Comparison of ENCODE assay signal across 28 cellular contexts in the genomic region with DNA sequence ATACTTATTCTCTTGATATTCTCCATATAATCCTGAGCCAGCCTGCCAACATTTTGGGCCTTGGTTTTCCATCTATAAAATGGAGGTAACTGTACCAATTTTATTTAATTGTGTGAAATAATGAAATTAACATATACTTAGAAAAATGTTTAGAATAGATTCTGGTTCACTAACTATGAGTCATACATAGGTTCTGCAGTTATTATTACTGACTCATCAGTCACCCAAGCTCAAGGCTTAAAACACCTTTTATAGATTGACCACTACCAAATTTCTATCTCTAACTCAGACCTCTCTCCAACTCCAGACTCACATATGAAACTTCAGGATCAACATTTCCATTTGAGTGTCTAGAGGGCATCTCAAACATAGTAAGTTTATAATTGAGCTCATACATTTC.
"Had no signal": no experiment of that assay in that cellular context is flagged by ENCODE, and none has a peak within 500 bp of the region (broad histone marks: within the 10 kb centered on the region; RNA-seq: fewer than 3 reads in every experiment).

No MANE protein-coding gene starts in this region.

- H3K36me3 ChIP-seq: heart left ventricle, right lobe of liver, thoracic aorta, vagina had no signal

- H3K36me3 Mint-ChIP-seq: activated CD8-positive, alpha-beta memory T cell treated with anti-CD3 and anti-CD28 coated beads, Interleukin-2, amount 10 ng/mL, durations not matched to agents 7 days and 5 days; activated naive CD4-positive, alpha-beta T cell treated with anti-CD3 and anti-CD28 coated beads, Interleukin-2, amount 50 U/mL, for 24 hours; brain; type B pancreatic cell had no signal

- H3K27ac ChIP-seq: coronary artery, epithelial cell of prostate, heart left ventricle, right lobe of liver, skin epidermis, thoracic aorta, vagina, VCaP had no signal

- H3K4me3 Mint-ChIP-seq: activated CD4-positive, alpha-beta T cell treated with anti-CD3 and anti-CD28 coated beads, Interleukin-2, amount 10 ng/mL, durations not matched to agents 7 days and 5 days; activated CD8-positive, alpha-beta memory T cell treated with anti-CD3 and anti-CD28 coated beads, Interleukin-2, amount 10 ng/mL, durations not matched to agents 7 days and 5 days; activated CD8-positive, alpha-beta T cell treated with anti-CD3 and anti-CD28 coated beads for 36 hours; activated naive CD4-positive, alpha-beta T cell treated with anti-CD3 and anti-CD28 coated beads, Interleukin-2, amount 50 U/mL, for 24 hours; activated T-helper 1 cell treated with anti-CD3 and anti-CD28 coated beads, Interleukin-12 subunit alpha, Interleukin-12 subunit beta, Interleukin-2, Interleukin-4 antibody, amounts not matched to agents 30 ng/mL and 10 ng/mL and 1 ng/mL, durations not matched to agents 14 hours and 24 hours and 36 hours; brain; central memory CD8-positive, alpha-beta T cell; nephron progenitor cell; T-helper 2 cell treated with Interferon-gamma antibody and Interleukin-4, amounts not matched to agents 5 μg/mL and 100 μg/mL, for 36 hours; type B pancreatic cell had no signal

- H3K27ac Mint-ChIP-seq: activated CD4-positive, alpha-beta T cell treated with anti-CD3 and anti-CD28 coated beads, Interleukin-2, amount 10 ng/mL, durations not matched to agents 7 days and 5 days; activated CD8-positive, alpha-beta memory T cell treated with anti-CD3 and anti-CD28 coated beads, Interleukin-2, amount 10 ng/mL, durations not matched to agents 7 days and 5 days; activated CD8-positive, alpha-beta T cell treated with anti-CD3 and anti-CD28 coated beads for 36 hours; activated naive CD4-positive, alpha-beta T cell treated with anti-CD3 and anti-CD28 coated beads, Interleukin-2, amount 50 U/mL, for 24 hours; activated T-helper 1 cell treated with anti-CD3 and anti-CD28 coated beads, Interleukin-12 subunit alpha, Interleukin-12 subunit beta, Interleukin-2, Interleukin-4 antibody, amounts not matched to agents 30 ng/mL and 10 ng/mL and 1 ng/mL, durations not matched to agents 14 hours and 24 hours and 36 hours; brain; nephron progenitor cell; T-helper 2 cell treated with Interferon-gamma antibody and Interleukin-4, amounts not matched to agents 5 μg/mL and 100 μg/mL, for 36 hours; type B pancreatic cell had no signal

- H3K27me3 ChIP-seq: heart left ventricle, right lobe of liver, vagina had no signal

- H3K9me3 ChIP-seq: heart left ventricle, mucosa of descending colon, right lobe of liver, thoracic aorta, vagina had no signal

- H3K9me3 Mint-ChIP-seq: activated CD4-positive, alpha-beta T cell treated with anti-CD3 and anti-CD28 coated beads, Interleukin-2, amount 10 ng/mL, durations not matched to agents 7 days and 5 days; activated CD8-positive, alpha-beta T cell treated with anti-CD3 and anti-CD28 coated beads for 36 hours; activated naive CD4-positive, alpha-beta T cell treated with anti-CD3 and anti-CD28 coated beads, Interleukin-2, amount 50 U/mL, for 24 hours; activated T-helper 1 cell treated with anti-CD3 and anti-CD28 coated beads, Interleukin-12 subunit alpha, Interleukin-12 subunit beta, Interleukin-2, Interleukin-4 antibody, amounts not matched to agents 30 ng/mL and 10 ng/mL and 1 ng/mL, durations not matched to agents 14 hours and 24 hours and 36 hours; central memory CD8-positive, alpha-beta T cell; nephron progenitor cell; T-helper 2 cell treated with Interferon-gamma antibody and Interleukin-4, amounts not matched to agents 5 μg/mL and 100 μg/mL, for 36 hours; type B pancreatic cell had no signal

- H3K4me3 ChIP-seq: coronary artery, heart left ventricle, mucosa of descending colon, right lobe of liver, skin epidermis, thoracic aorta, vagina had no signal

- ATAC-seq: activated CD4-positive, CD25-positive, alpha-beta regulatory T cell treated with anti-CD3 and anti-CD28 coated beads, Interleukin-2, amount 50 U/mL, for 24 hours; activated CD8-positive, alpha-beta memory T cell treated with anti-CD3 and anti-CD28 coated beads, Interleukin-2, amount 10 ng/mL, durations not matched to agents 7 days and 5 days; activated CD8-positive, alpha-beta T cell treated with anti-CD3 and anti-CD28 coated beads for 36 hours; heart left ventricle; left cardiac atrium; mucosa of descending colon; right lobe of liver had no signal

- H3K27me3 Mint-ChIP-seq: activated CD4-positive, alpha-beta T cell treated with anti-CD3 and anti-CD28 coated beads, Interleukin-2, amount 10 ng/mL, durations not matched to agents 7 days and 5 days; activated CD8-positive, alpha-beta T cell treated with anti-CD3 and anti-CD28 coated beads for 36 hours; activated naive CD4-positive, alpha-beta T cell treated with anti-CD3 and anti-CD28 coated beads, Interleukin-2, amount 50 U/mL, for 24 hours; central memory CD8-positive, alpha-beta T cell; type B pancreatic cell had no signal

- DNase-seq: activated CD4-positive, alpha-beta T cell treated with anti-CD3 and anti-CD28 coated beads, Interleukin-2, amount 10 ng/mL, durations not matched to agents 7 days and 5 days; activated CD8-positive, alpha-beta memory T cell treated with anti-CD3 and anti-CD28 coated beads, Interleukin-2, amount 10 ng/mL, durations not matched to agents 7 days and 5 days; activated CD8-positive, alpha-beta T cell treated with anti-CD3 and anti-CD28 coated beads for 36 hours; activated gamma-delta T cell treated with Interleukin-2 at 50 U/mL for 16 hours; aorta; heart left ventricle; islet precursor cell; left cardiac atrium; mesenchymal stem cell; mucosa of descending colon; nephron progenitor cell; nucleus accumbens; right lobe of liver; stimulated activated CD4-positive, alpha-beta T cell treated with anti-CD3 and anti-CD28 coated beads, Interleukin-2, amount 100 ng/mL, for 24 hours; stimulated activated naive CD4-positive, alpha-beta T cell had no signal

- H3K4me1 ChIP-seq: right lobe of liver had no signal

- H3K4me1 Mint-ChIP-seq: activated CD4-positive, alpha-beta T cell treated with anti-CD3 and anti-CD28 coated beads, Interleukin-2, amount 10 ng/mL, durations not matched to agents 7 days and 5 days; activated CD8-positive, alpha-beta memory T cell treated with anti-CD3 and anti-CD28 coated beads, Interleukin-2, amount 10 ng/mL, durations not matched to agents 7 days and 5 days; activated naive CD4-positive, alpha-beta T cell treated with anti-CD3 and anti-CD28 coated beads, Interleukin-2, amount 50 U/mL, for 24 hours; central memory CD8-positive, alpha-beta T cell had no signal
